In the genomic region with DNA sequence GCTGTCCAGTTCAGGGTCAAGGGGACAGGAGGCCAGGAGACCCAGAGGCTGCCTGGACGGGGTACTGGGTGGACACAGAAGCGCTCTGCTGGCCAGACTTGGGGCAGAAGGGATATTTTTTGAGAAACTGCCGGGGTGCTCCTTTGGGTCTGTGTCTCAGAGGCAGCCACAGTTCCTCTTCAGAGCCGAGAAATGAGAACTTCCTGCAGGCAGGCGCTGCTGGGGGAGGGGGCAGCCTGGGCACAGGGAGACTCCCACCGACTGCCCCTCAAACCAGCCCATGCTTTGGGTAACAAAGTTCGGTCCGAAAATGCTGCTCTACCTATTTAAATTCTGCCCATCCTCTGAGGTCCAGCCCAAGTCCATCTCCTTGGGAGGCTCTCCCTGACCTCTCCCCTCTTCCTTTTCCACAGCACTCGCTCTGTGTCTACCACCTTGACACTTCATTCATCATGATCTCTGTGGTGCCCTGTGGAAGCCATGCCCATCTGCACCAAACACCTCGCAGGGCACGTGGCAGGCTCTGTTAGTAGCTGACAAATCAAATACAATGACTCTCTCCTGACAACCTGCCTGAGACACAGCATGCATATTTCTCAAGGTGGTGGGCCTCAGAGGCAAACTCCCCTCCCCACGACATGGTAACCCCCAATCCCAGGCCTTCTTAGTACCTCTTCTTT, we compare ENCODE assay signal across 8 cellular contexts. TPM values are rescaled to one million over a fixed set of nuclear protein-coding genes. Genes with fewer than 3 reads are reported as not detected.
DNase-seq lines count a peak whose midpoint lies in the region; ATAC-seq and TF ChIP-seq lines count a peak whose summit lies in the region.

No MANE protein-coding gene starts in this region.

- H3K4me1 ChIP-seq in left lung (peaks cover 72 to 93% of the 10 kb centered on the region in 2 donors), suprapubic skin (peaks cover 89% of the 10 kb centered on the region)

- no peaks in the 10 kb centered on the region for H3K9me3 Mint-ChIP-seq in activated CD8-positive, alpha-beta memory T cell treated with anti-CD3 and anti-CD28 coated beads, Interleukin-2, amount 10 ng/mL, durations not matched to agents 7 days and 5 days (ENCODE audit: low read depth)
- H3K9me3 Mint-ChIP-seq in activated CD8-positive, alpha-beta T cell treated with anti-CD3 and anti-CD28 coated beads for 36 hours = no peaks in the 10 kb centered on the region

- TF ChIP-seq POLR2A in suprapubic skin (IDR thresholded peaks at IDR 0.05) = no peak

- POLR2A ChIA-PET in activated CD8-positive, alpha-beta T cell treated with anti-CD3 and anti-CD28 coated beads for 36 hours (lab: Charles Lee) = interaction anchor here (1.1 to 37.9 kb wide), 2 partner anchors 14 to 31 kb away, joined by 3 to 904 read pairs; no protein-coding TSS in a partner anchor

- peaks cover 0 to 15% of the 10 kb centered on the region in 2 donors for H3K36me3 ChIP-seq in left lung
- peaks cover 18% of the 10 kb centered on the region for H3K36me3 ChIP-seq in suprapubic skin

- intact Hi-C loops in activated CD8-positive, alpha-beta T cell treated with anti-CD3 and anti-CD28 coated beads for 36 hours (cut with micrococcal nuclease) = loop anchor here (5.0 kb wide), 1 partner anchor 34 kb away; no protein-coding TSS in a partner anchor
- intact Hi-C loops in left lung (cut with DNase I) = no loop called here

- peaks cover 43% of the 10 kb centered on the region for H3K36me3 Mint-ChIP-seq in activated CD8-positive, alpha-beta memory T cell treated with anti-CD3 and anti-CD28 coated beads, Interleukin-2, amount 10 ng/mL, durations not matched to agents 7 days and 5 days
- peaks cover 87% of the 10 kb centered on the region for H3K36me3 Mint-ChIP-seq in activated CD8-positive, alpha-beta T cell treated with anti-CD3 and anti-CD28 coated beads for 36 hours (ENCODE audit: low read depth)

- no peak for TF ChIP-seq CTCF in activated CD8-positive, alpha-beta T cell treated with anti-CD3 and anti-CD28 coated beads for 36 hours (IDR thresholded peaks at IDR 0.05)
- TF ChIP-seq CTCF in left lung (IDR thresholded peaks at IDR 0.05) = no peak
- TF ChIP-seq CTCF in suprapubic skin (IDR thresholded peaks at IDR 0.05) = no peak

- H3K27ac ChIP-seq in left lung (peak overlapping the region; percentile 46 to 87), suprapubic skin (peak overlapping the region; percentile 51)

- H3K27me3 ChIP-seq in left lung (no peaks in the 10 kb centered on the region), suprapubic skin (no peaks in the 10 kb centered on the region)

- H3K4me3 ChIP-seq in left lung (no peak overlapping the region), suprapubic skin (no peak overlapping the region)

- no peak for TF ChIP-seq EP300 in suprapubic skin (IDR thresholded peaks at IDR 0.05)

- DNase-seq in activated CD8-positive, alpha-beta memory T cell treated with anti-CD3 and anti-CD28 coated beads, Interleukin-2, amount 10 ng/mL, durations not matched to agents 7 days and 5 days = no peak
- no peak for DNase-seq in activated CD8-positive, alpha-beta memory T cell treated with anti-CD3 and anti-CD28 coated beads for 24 hours
- peak; percentile 47 for DNase-seq in activated CD8-positive, alpha-beta T cell treated with anti-CD3 and anti-CD28 coated beads for 36 hours
- peak in 1 of 2 donors; percentile 83 for DNase-seq in left lung
- DNase-seq in suprapubic skin (ENCODE audit: low spot score in 2 of 2) = peak in 1 of 2 donors; percentile 61
- no peak for DNase-seq in COR-L47 (lab: John Stamatoyannopoulos, UW)

- peak overlapping the region; percentile 82 for H3K27ac Mint-ChIP-seq in activated CD8-positive, alpha-beta memory T cell treated with anti-CD3 and anti-CD28 coated beads, Interleukin-2, amount 10 ng/mL, durations not matched to agents 7 days and 5 days
- peak overlapping the region; percentile 98 for H3K27ac Mint-ChIP-seq in activated CD8-positive, alpha-beta T cell treated with anti-CD3 and anti-CD28 coated beads for 36 hours

- no peak for ATAC-seq in activated CD8-positive, alpha-beta memory T cell treated with anti-CD3 and anti-CD28 coated beads, Interleukin-2, amount 10 ng/mL, durations not matched to agents 7 days and 5 days
- ATAC-seq in activated CD8-positive, alpha-beta T cell treated with anti-CD3 and anti-CD28 coated beads for 36 hours = no peak
- ATAC-seq in left lung (no peak), HG02970 (IDR thresholded peaks at IDR 0.05; ENCODE audit: low FRiP score, unreplicated experiment) (no peak), GM18517 (IDR thresholded peaks at IDR 0.05; ENCODE audit: unreplicated experiment) (no peak)

- CTCF ChIA-PET in activated CD8-positive, alpha-beta memory T cell treated with anti-CD3 and anti-CD28 coated beads, Interleukin-2, amount 10 ng/mL, durations not matched to agents 7 days and 5 days (lab: Charles Lee) = interaction anchor here (1.1 to 27.3 kb wide), 7 partner anchors 10 to 61 kb away, joined by 3 to 775 read pairs (median 10); partner anchors contain the start of genes HDAC7 and SLC48A1
- CTCF ChIA-PET in activated CD8-positive, alpha-beta T cell treated with anti-CD3 and anti-CD28 coated beads for 36 hours (lab: Charles Lee) = interaction anchor here (1.2 to 19.8 kb wide), 6 partner anchors 10 to 61 kb away, joined by 3 to 624 read pairs (median 18); partner anchors contain the start of gene HDAC7

- WGBS in suprapubic skin = 70% methylated on average over 12 of the region's 12 CpGs

- H3K4me1 Mint-ChIP-seq in activated CD8-positive, alpha-beta memory T cell treated with anti-CD3 and anti-CD28 coated beads, Interleukin-2, amount 10 ng/mL, durations not matched to agents 7 days and 5 days = peaks cover 86% of the 10 kb centered on the region
- peaks cover 96% of the 10 kb centered on the region for H3K4me1 Mint-ChIP-seq in activated CD8-positive, alpha-beta T cell treated with anti-CD3 and anti-CD28 coated beads for 36 hours (ENCODE audit: low read depth)

- H3K4me3 Mint-ChIP-seq in activated CD8-positive, alpha-beta memory T cell treated with anti-CD3 and anti-CD28 coated beads, Interleukin-2, amount 10 ng/mL, durations not matched to agents 7 days and 5 days = peak overlapping the region; percentile 27
- peak overlapping the region; percentile 62 for H3K4me3 Mint-ChIP-seq in activated CD8-positive, alpha-beta T cell treated with anti-CD3 and anti-CD28 coated beads for 36 hours

- H3K27me3 Mint-ChIP-seq in activated CD8-positive, alpha-beta memory T cell treated with anti-CD3 and anti-CD28 coated beads, Interleukin-2, amount 10 ng/mL, durations not matched to agents 7 days and 5 days = no peaks in the 10 kb centered on the region
- no peaks in the 10 kb centered on the region for H3K27me3 Mint-ChIP-seq in activated CD8-positive, alpha-beta T cell treated with anti-CD3 and anti-CD28 coated beads for 36 hours

- H3K9me3 ChIP-seq in left lung (no peaks in the 10 kb centered on the region), suprapubic skin (no peaks in the 10 kb centered on the region)

RNA-seq across cellular contexts. Expression of gene HDAC7, which starts 16.4 kb away (rescaled TPM):
- 100 to 1,000 TPM; 226 to 284 TPM for total RNA-seq in activated CD8-positive, alpha-beta memory T cell treated with anti-CD3 and anti-CD28 coated beads, Interleukin-2, amount 10 ng/mL, durations not matched to agents 7 days and 5 days
- 100 to 1,000 TPM; 373 to 382 TPM for total RNA-seq in activated CD8-positive, alpha-beta T cell treated with anti-CD3 and anti-CD28 coated beads for 36 hours
- total RNA-seq in left lung (100 to 1,000 TPM; 102 to 115 TPM), suprapubic skin (100 to 1,000 TPM in 1 of 4 donors, 10 to 100 TPM in 3; 47.9 to 152 (median 76.2) TPM)

RNA-seq across cellular contexts. Expression of gene SLC48A1, which starts 30.3 kb away (rescaled TPM):
- 10 to 100 TPM; 13.9 to 18.5 TPM for total RNA-seq in activated CD8-positive, alpha-beta memory T cell treated with anti-CD3 and anti-CD28 coated beads, Interleukin-2, amount 10 ng/mL, durations not matched to agents 7 days and 5 days
- 10 to 100 TPM in 1 of 2 experiments, 1 to 10 TPM in 1; 8.8 to 10.2 TPM for total RNA-seq in activated CD8-positive, alpha-beta T cell treated with anti-CD3 and anti-CD28 coated beads for 36 hours
- 10 to 100 TPM; 35.4 to 38.6 TPM for total RNA-seq in left lung
- 10 to 100 TPM; 38.2 to 53.6 (median 44.7) TPM for total RNA-seq in suprapubic skin

RNA-seq across cellular contexts. Expression of gene RAPGEF3, which starts 44.7 kb away (rescaled TPM):
- total RNA-seq in activated CD8-positive, alpha-beta memory T cell treated with anti-CD3 and anti-CD28 coated beads, Interleukin-2, amount 10 ng/mL, durations not matched to agents 7 days and 5 days = 1 to 10 TPM; 1.5 to 1.9 TPM
- total RNA-seq in activated CD8-positive, alpha-beta T cell treated with anti-CD3 and anti-CD28 coated beads for 36 hours = under 1 TPM; 0.56 to 0.58 TPM
- total RNA-seq in left lung (10 to 100 TPM; 15.9 to 28.9 TPM), suprapubic skin (10 to 100 TPM in 3 of 4 donors, 1 to 10 TPM in 1; 9.3 to 48.9 (median 20.0) TPM)
